ENCODE assay signal across 8 cellular contexts in genomic region chr6:29887819-29888581, GRCh38. TPM values are rescaled to one million over a fixed set of nuclear protein-coding genes. Genes with fewer than 3 reads are reported as not detected.
DNase-seq lines count a peak whose midpoint lies in the region; ATAC-seq lines count a peak whose summit lies in the region.

No MANE protein-coding gene starts in this region.

- no peaks in the 10 kb centered on the region for H3K27me3 ChIP-seq in CD4-positive, alpha-beta memory T cell (ENCODE audit: insufficient read depth, low read length)
- H3K27me3 ChIP-seq in layer of hippocampus (ENCODE audit: control insufficient read depth, insufficient read depth, low read length): no peaks in the 10 kb centered on the region

- H3K4me3 ChIP-seq in CD4-positive, alpha-beta memory T cell (ENCODE audit: low read length in 2 of 2): peak overlapping the region; percentile 6 to 60

- intact Hi-C loops in CD4-positive, alpha-beta memory T cell (cut with micrococcal nuclease): loop anchor here (1.0 kb wide), 4 partner anchors 39 to 78 kb away; no protein-coding TSS in a partner anchor

- H3K4me3 Mint-ChIP-seq in CD4-positive, alpha-beta memory T cell: peak overlapping the region; percentile 41 to 96 (median 90)
- peak overlapping the region; percentile 88 for H3K4me3 Mint-ChIP-seq in central memory CD8-positive, alpha-beta T cell

- H3K36me3 Mint-ChIP-seq in CD4-positive, alpha-beta memory T cell: peaks cover 9 to 35% of the 10 kb centered on the region in 2 donors
- H3K36me3 Mint-ChIP-seq in central memory CD8-positive, alpha-beta T cell (ENCODE audit: insufficient read depth): peaks cover 21% of the 10 kb centered on the region

- peak; percentile 69 to 96 (median 83) for DNase-seq in CD4-positive, alpha-beta memory T cell
- DNase-seq in activated CD4-positive, CD25-positive, alpha-beta regulatory T cell treated with anti-CD3 and anti-CD28 coated beads, Interleukin-2, amount 50 U/mL, for 72 hours: peak; percentile 93
- DNase-seq in central memory CD8-positive, alpha-beta T cell (ENCODE audit: low spot score in 2 of 2): peak; percentile 81 to 85
- DNase-seq in stimulated activated CD4-positive, alpha-beta T cell treated with anti-CD3 and anti-CD28 coated beads, Interleukin-1b, Interleukin-23, amount 100 ng/mL, for 48 hours: peak; percentile 79
- no peak for DNase-seq in SIG-M5 (lab: John Stamatoyannopoulos, UW)

- no peaks in the 10 kb centered on the region for H3K9me3 ChIP-seq in CD4-positive, alpha-beta memory T cell (ENCODE audit: control insufficient read depth in 1 of 2, low read length in 2 of 2)

- no peaks in the 10 kb centered on the region for H3K36me3 ChIP-seq in CD4-positive, alpha-beta memory T cell (ENCODE audit: insufficient read depth, low read length)

- H3K9me3 Mint-ChIP-seq in CD4-positive, alpha-beta memory T cell: peaks cover 0 to 3% (median 0%) of the 10 kb centered on the region in 8 donors
- H3K9me3 Mint-ChIP-seq in central memory CD8-positive, alpha-beta T cell: no peaks in the 10 kb centered on the region

- POLR2A ChIA-PET in CD4-positive, alpha-beta memory T cell (lab: Charles Lee; ENCODE audit: partially characterized antibody): interaction anchor here (1.0 to 2.2 kb wide), 12 partner anchors 16 to 140 kb away, joined by 3 to 44 read pairs (median 6); partner anchors contain the start of gene HLA-A

- H3K4me1 ChIP-seq in CD4-positive, alpha-beta memory T cell (ENCODE audit: insufficient read depth, low read length): peaks cover 15% of the 10 kb centered on the region

- peaks cover 0 to 68% (median 14%) of the 10 kb centered on the region in 4 donors for H3K4me1 Mint-ChIP-seq in CD4-positive, alpha-beta memory T cell
- peaks cover 22% of the 10 kb centered on the region for H3K4me1 Mint-ChIP-seq in central memory CD8-positive, alpha-beta T cell

- CTCF ChIA-PET in CD4-positive, alpha-beta memory T cell (lab: Charles Lee; ENCODE audit: partially characterized antibody): interaction anchor here (0.9 kb wide), 1 partner anchor 88 kb away, joined by 3 read pairs; no protein-coding TSS in a partner anchor

- peak overlapping the region in 6 of 7 donors; percentile 92 to 99 (median 97) for H3K27ac Mint-ChIP-seq in CD4-positive, alpha-beta memory T cell
- H3K27ac Mint-ChIP-seq in central memory CD8-positive, alpha-beta T cell (ENCODE audit: low read depth): peak overlapping the region; percentile 97

- peak overlapping the region; percentile 91 for H3K27ac ChIP-seq in CD4-positive, alpha-beta memory T cell (ENCODE audit: low read depth, low read length)
- H3K27ac ChIP-seq in layer of hippocampus (ENCODE audit: low read depth, low read length): peak overlapping the region; percentile 83

- H3K27me3 Mint-ChIP-seq in CD4-positive, alpha-beta memory T cell: no peaks in the 10 kb centered on the region
- H3K27me3 Mint-ChIP-seq in central memory CD8-positive, alpha-beta T cell: no peaks in the 10 kb centered on the region

- ATAC-seq in GM19351 (IDR thresholded peaks at IDR 0.05; ENCODE audit: unreplicated experiment) (peak; percentile 59), HG03565 (IDR thresholded peaks at IDR 0.05; ENCODE audit: unreplicated experiment) (peak; percentile 48)
- peak; percentile 91 for ATAC-seq in central memory CD8-positive, alpha-beta T cell (replicated peaks; ENCODE audit: extremely low read depth, poor library complexity, severe bottlenecking)

RNA-seq across cellular contexts. Expression of gene HLA-A, which starts 54.3 kb away (rescaled TPM):
- 1,000 to 10,000 TPM; 2,115 to 2,200 TPM for total RNA-seq in CD4-positive, alpha-beta memory T cell
- 1,000 to 10,000 TPM; 2,923 to 3,137 TPM for polyA plus RNA-seq in CD4-positive, alpha-beta memory T cell
